ENCODE assay signal across 19 cellular contexts in genomic region chr22:37318255-37319109, GRCh38. TPM values are rescaled to one million over a fixed set of nuclear protein-coding genes. Genes with fewer than 3 reads are reported as not detected.
A peak's percentile ranks its signal among the peaks of the same experiment; 100 is the strongest.
DNase-seq lines count a peak whose midpoint lies in the region; ATAC-seq and TF ChIP-seq lines count a peak whose summit lies in the region.
"Had no signal": no experiment of that assay in that cellular context is flagged by ENCODE, and none has a peak within 500 bp of the region (broad histone marks: within the 10 kb centered on the region; RNA-seq: fewer than 3 reads in every experiment).

No MANE protein-coding gene starts in this region.

- H3K4me3 Mint-ChIP-seq in activated T-helper 17 cell treated with anti-CD3 and anti-CD28 coated beads, Interleukin-2, amount 50 U/mL, for 72 hours, result no peak overlapping the region
- no peak overlapping the region for H3K4me3 Mint-ChIP-seq in activated T-helper 1 cell treated with anti-CD3 and anti-CD28 coated beads, Interleukin-12 subunit alpha, Interleukin-12 subunit beta, Interleukin-2, Interleukin-4 antibody, amounts not matched to agents 30 ng/mL and 10 ng/mL and 1 ng/mL, durations not matched to agents 14 hours and 24 hours and 36 hours
- H3K4me3 Mint-ChIP-seq: stimulated activated naive B cell treated with anti-CD40 and anti-IgM and Interleukin-4, amounts not matched to agents 10 μg/mL and 1 μg/mL and 100 μg/mL, for 72 hours had no signal

- no peak overlapping the region for H4K8ac ChIP-seq in mesenchymal stem cell (ENCODE audit: low read length)

- peaks cover 10% of the 10 kb centered on the region for H3K36me3 Mint-ChIP-seq in activated T-helper 17 cell treated with anti-CD3 and anti-CD28 coated beads, Interleukin-2, amount 50 U/mL, for 72 hours (ENCODE audit: low read depth)
- peaks cover 2% of the 10 kb centered on the region for H3K36me3 Mint-ChIP-seq in activated T-helper 1 cell treated with anti-CD3 and anti-CD28 coated beads, Interleukin-12 subunit alpha, Interleukin-12 subunit beta, Interleukin-2, Interleukin-4 antibody, amounts not matched to agents 30 ng/mL and 10 ng/mL and 1 ng/mL, durations not matched to agents 14 hours and 24 hours and 36 hours (ENCODE audit: low read depth)

- H3K4me1 ChIP-seq in mesenchymal stem cell (ENCODE audit: control insufficient read depth, insufficient read depth, low read depth, low read length), result peaks cover 48% of the 10 kb centered on the region
- H3K4me1 ChIP-seq in thyroid gland, result no peaks in the 10 kb centered on the region
- H3K4me1 ChIP-seq in gastroesophageal sphincter, result no peaks in the 10 kb centered on the region

- peak overlapping the region in 1 of 2 experiments; percentile 58 for H2BK12ac ChIP-seq in mesenchymal stem cell (ENCODE audit: low read length in 2 of 2)

- no peak overlapping the region for H3K4me3 ChIP-seq in AG09309 (ENCODE audit: control insufficient read depth, low read depth, low read length)
- H3K4me3 ChIP-seq in HFF-Myc (replicated peaks; ENCODE audit: low read depth, low read length), result no peak overlapping the region
- H3K4me3 ChIP-seq in mesenchymal stem cell (ENCODE audit: insufficient read depth in 1 of 2, low read depth in 1 of 2, low read length in 2 of 2), result no peak overlapping the region
- no peak overlapping the region for H3K4me3 ChIP-seq in thyroid gland (replicated peaks in 1 of 3)
- no peak overlapping the region for H3K4me3 ChIP-seq in gastroesophageal sphincter
- H3K4me3 ChIP-seq: cardiac muscle cell, dorsolateral prefrontal cortex had no signal

- H2BK15ac ChIP-seq in mesenchymal stem cell (ENCODE audit: low read depth, poor library complexity, severe bottlenecking), result no peak overlapping the region

- H3K4me1 Mint-ChIP-seq in activated T-helper 17 cell treated with anti-CD3 and anti-CD28 coated beads, Interleukin-2, amount 50 U/mL, for 72 hours, result peaks cover 12% of the 10 kb centered on the region
- H3K4me1 Mint-ChIP-seq in activated T-helper 1 cell treated with anti-CD3 and anti-CD28 coated beads, Interleukin-12 subunit alpha, Interleukin-12 subunit beta, Interleukin-2, Interleukin-4 antibody, amounts not matched to agents 30 ng/mL and 10 ng/mL and 1 ng/mL, durations not matched to agents 14 hours and 24 hours and 36 hours (ENCODE audit: low read depth), result peaks cover 32% of the 10 kb centered on the region

- H3K9me3 ChIP-seq in mesenchymal stem cell (ENCODE audit: control insufficient read depth, low read length) (no peaks in the 10 kb centered on the region), thyroid gland (no peaks in the 10 kb centered on the region), gastroesophageal sphincter (no peaks in the 10 kb centered on the region)

- no peak for ATAC-seq in activated T-helper 17 cell treated with anti-CD3 and anti-CD28 coated beads, Interleukin-2, amount 50 U/mL, for 72 hours (replicated peaks)
- no peak for ATAC-seq in gastroesophageal sphincter
- ATAC-seq: left lobe of liver; right cardiac atrium; stimulated activated naive B cell treated with anti-CD40 and anti-IgM and Interleukin-4, amounts not matched to agents 10 μg/mL and 1 μg/mL and 100 μg/mL, for 72 hours had no signal

- TF ChIP-seq CTCF in AG09309 (IDR thresholded peaks at IDR 0.05; ENCODE audit: control insufficient read depth, insufficient read depth, low read depth, low read length, missing control alignments), result peak; percentile 24
- peak; percentile 35 for TF ChIP-seq CTCF in HFF-Myc (IDR thresholded peaks at IDR 0.05; ENCODE audit: low read depth, low read length, missing control alignments)
- TF ChIP-seq CTCF in thyroid gland (IDR thresholded peaks at IDR 0.05), result no peak
- TF ChIP-seq CTCF in gastroesophageal sphincter (IDR thresholded peaks at IDR 0.05), result no peak

- peak overlapping the region; percentile 36 for H2BK5ac ChIP-seq in mesenchymal stem cell (ENCODE audit: low read depth, low read length, poor library complexity, severe bottlenecking)

- intact Hi-C loops in activated T-helper 1 cell treated with anti-CD3 and anti-CD28 coated beads, Interleukin-12 subunit alpha, Interleukin-12 subunit beta, Interleukin-2, Interleukin-4 antibody, amounts not matched to agents 30 ng/mL and 10 ng/mL and 1 ng/mL, durations not matched to agents 14 hours and 24 hours and 36 hours (cut with micrococcal nuclease), result no loop called here
- intact Hi-C loops in thyroid gland (cut with DNase I), result loop anchor here (5.0 to 10.0 kb wide), 2 partner anchors 139 to 276 kb away; no protein-coding TSS in a partner anchor

- H3K36me3 ChIP-seq in mesenchymal stem cell (ENCODE audit: control insufficient read depth in 1 of 2, insufficient read depth in 2 of 2, low read depth in 1 of 2, low read length in 2 of 2) (no peaks in the 10 kb centered on the region), thyroid gland (no peaks in the 10 kb centered on the region), gastroesophageal sphincter (no peaks in the 10 kb centered on the region)
- H3K36me3 ChIP-seq: cardiac muscle cell had no signal

- H2BK120ac ChIP-seq in mesenchymal stem cell (ENCODE audit: low read depth, low read length), result no peak overlapping the region

- H3K4ac ChIP-seq in mesenchymal stem cell (ENCODE audit: low read depth in 1 of 2, low read length in 2 of 2), result no peak overlapping the region

- DNase-seq in AG09309 (ENCODE audit: low read depth) (no peak), HFF-Myc (ENCODE audit: extremely low read depth, low read depth) (no peak), mesenchymal stem cell (no peak), AG20443 (ENCODE audit: low spot score) (no peak), thyroid gland (no peak)
- DNase-seq in activated T-helper 1 cell treated with anti-CD3 and anti-CD28 coated beads, Interleukin-12 subunit alpha, Interleukin-12 subunit beta, Interleukin-2, Interleukin-4 antibody, amounts not matched to agents 30 ng/mL and 10 ng/mL and 1 ng/mL, durations not matched to agents 14 hours and 24 hours and 36 hours (ENCODE audit: low spot score), result no peak
- DNase-seq: activated CD4-positive, alpha-beta T cell treated with anti-CD3 and anti-CD28 coated beads for 4 hours; activated effector memory CD4-positive, alpha-beta T cell treated with Interleukin-2 at 50 U/mL for 16 hours; dorsolateral prefrontal cortex; NCI-H1436 treated with DMSO at 0.1 percent for 48 hours; NCI-H774; stimulated activated naive B cell treated with anti-CD40 and anti-IgM and Interleukin-4, amounts not matched to agents 10 μg/mL and 1 μg/mL and 100 μg/mL, for 72 hours had no signal

- peaks cover 0 to 42% of the 10 kb centered on the region in 2 experiments for H3K27me3 ChIP-seq in mesenchymal stem cell (ENCODE audit: control insufficient read depth in 1 of 2, insufficient read depth in 1 of 2, low read length in 2 of 2)
- no peaks in the 10 kb centered on the region for H3K27me3 ChIP-seq in thyroid gland
- H3K27me3 ChIP-seq in gastroesophageal sphincter, result peaks cover 90% of the 10 kb centered on the region

- no peak overlapping the region for H2AFZ ChIP-seq in mesenchymal stem cell (ENCODE audit: low read depth, low read length)

- peak overlapping the region in 1 of 2 experiments; percentile 5 for H3K14ac ChIP-seq in mesenchymal stem cell (ENCODE audit: low read length in 2 of 2)

- H3K27ac ChIP-seq in mesenchymal stem cell (ENCODE audit: low read length, poor library complexity, severe bottlenecking) (peak overlapping the region; percentile 77), thyroid gland (no peak overlapping the region), gastroesophageal sphincter (no peak overlapping the region)
- H3K27ac ChIP-seq: cardiac muscle cell, epithelial cell of prostate had no signal

- no peaks in the 10 kb centered on the region for H3K9me3 Mint-ChIP-seq in activated T-helper 17 cell treated with anti-CD3 and anti-CD28 coated beads, Interleukin-2, amount 50 U/mL, for 72 hours
- H3K9me3 Mint-ChIP-seq in activated T-helper 1 cell treated with anti-CD3 and anti-CD28 coated beads, Interleukin-12 subunit alpha, Interleukin-12 subunit beta, Interleukin-2, Interleukin-4 antibody, amounts not matched to agents 30 ng/mL and 10 ng/mL and 1 ng/mL, durations not matched to agents 14 hours and 24 hours and 36 hours, result no peaks in the 10 kb centered on the region
- H3K9me3 Mint-ChIP-seq: stimulated activated naive B cell treated with anti-CD40 and anti-IgM and Interleukin-4, amounts not matched to agents 10 μg/mL and 1 μg/mL and 100 μg/mL, for 72 hours had no signal

- H3K18ac ChIP-seq in mesenchymal stem cell (ENCODE audit: low read depth in 1 of 2, low read length in 2 of 2), result peak overlapping the region in 1 of 2 experiments; percentile 66

- H3K4me2 ChIP-seq in mesenchymal stem cell (ENCODE audit: low read length, poor library complexity, severe bottlenecking), result peak overlapping the region; percentile 13

- H3K27ac Mint-ChIP-seq in activated T-helper 17 cell treated with anti-CD3 and anti-CD28 coated beads, Interleukin-2, amount 50 U/mL, for 72 hours, result peak overlapping the region; percentile 58
- no peak overlapping the region for H3K27ac Mint-ChIP-seq in activated T-helper 1 cell treated with anti-CD3 and anti-CD28 coated beads, Interleukin-12 subunit alpha, Interleukin-12 subunit beta, Interleukin-2, Interleukin-4 antibody, amounts not matched to agents 30 ng/mL and 10 ng/mL and 1 ng/mL, durations not matched to agents 14 hours and 24 hours and 36 hours
- H3K27ac Mint-ChIP-seq: stimulated activated naive B cell treated with anti-CD40 and anti-IgM and Interleukin-4, amounts not matched to agents 10 μg/mL and 1 μg/mL and 100 μg/mL, for 72 hours had no signal

- no peak for TF ChIP-seq EP300 in gastroesophageal sphincter (IDR thresholded peaks at IDR 0.05)

- no peak overlapping the region for H4K91ac ChIP-seq in mesenchymal stem cell (ENCODE audit: low read length)

- H3K23ac ChIP-seq in mesenchymal stem cell (ENCODE audit: low read length in 2 of 2), result no peak overlapping the region

- WGBS in mesenchymal stem cell, result 82% methylated on average over 16 of the region's 18 CpGs
- WGBS in thyroid gland, 2 donors, result 69 to 75% methylated on average over 18 of the region's 18 CpGs
- WGBS in gastroesophageal sphincter (ENCODE audit: low coverage in 1 of 2), 2 donors, result 48 to 63% methylated on average over 3 to 6 of the region's 18 CpGs

- H2AK5ac ChIP-seq in mesenchymal stem cell (ENCODE audit: low read length, severe bottlenecking), result peak overlapping the region; percentile 82

- TF ChIP-seq POLR2A in thyroid gland (IDR thresholded peaks at IDR 0.05) (no peak), gastroesophageal sphincter (IDR thresholded peaks at IDR 0.05) (no peak)

- peaks cover 10% of the 10 kb centered on the region for H3K27me3 Mint-ChIP-seq in activated T-helper 17 cell treated with anti-CD3 and anti-CD28 coated beads, Interleukin-2, amount 50 U/mL, for 72 hours
- peaks cover 31% of the 10 kb centered on the region for H3K27me3 Mint-ChIP-seq in activated T-helper 1 cell treated with anti-CD3 and anti-CD28 coated beads, Interleukin-12 subunit alpha, Interleukin-12 subunit beta, Interleukin-2, Interleukin-4 antibody, amounts not matched to agents 30 ng/mL and 10 ng/mL and 1 ng/mL, durations not matched to agents 14 hours and 24 hours and 36 hours (ENCODE audit: insufficient read depth)

- no peak overlapping the region for H3K9ac ChIP-seq in mesenchymal stem cell (ENCODE audit: low read length)

- no peaks in the 10 kb centered on the region for H3K79me1 ChIP-seq in mesenchymal stem cell (replicated peaks; ENCODE audit: low read length, poor library complexity, severe bottlenecking)

RNA-seq across cellular contexts. Expression of gene CYTH4, which starts 36.2 kb away (rescaled TPM):
- total RNA-seq in activated T-helper 17 cell treated with anti-CD3 and anti-CD28 coated beads, Interleukin-2, amount 50 U/mL, for 72 hours, result 100 to 1,000 TPM in 1 of 2 donors, 10 to 100 TPM in 1; 53.7 to 124 TPM
- 0.65 TPM for polyA plus RNA-seq in mesenchymal stem cell (2013, experiment 1 of 2)
- 0.41 TPM for polyA plus RNA-seq in mesenchymal stem cell (2013, experiment 2 of 2)
- total RNA-seq in activated T-helper 1 cell treated with anti-CD3 and anti-CD28 coated beads, Interleukin-12 subunit alpha, Interleukin-12 subunit beta, Interleukin-2, Interleukin-4 antibody, amounts not matched to agents 30 ng/mL and 10 ng/mL and 1 ng/mL, durations not matched to agents 14 hours and 24 hours and 36 hours, result 49.5 and 57.1 TPM in 2 replicates
- total RNA-seq in thyroid gland (10 to 100 TPM in 1 of 4 donors, 1 to 10 TPM in 3; 3.3 to 15.1 (median 4.2) TPM), gastroesophageal sphincter (10 to 100 TPM in 2 of 4 donors, 1 to 10 TPM in 2; 4.2 to 21.3 (median 9.3) TPM)
- total RNA-seq: cardiac muscle cell, MCF 10A had no signal
- polyA plus RNA-seq: cardiac muscle cell had no signal

Comparison
In these comparisons a context has a peak if more than half of its experiments do, and no peak if none do; other contexts are left out.
1. CTCF ChIP-seq: peak in AG09309 (single experiment) and HFF-Myc (single experiment); none in thyroid gland (0 of 6) and gastroesophageal sphincter (0 of 4).